In the genomic region with DNA sequence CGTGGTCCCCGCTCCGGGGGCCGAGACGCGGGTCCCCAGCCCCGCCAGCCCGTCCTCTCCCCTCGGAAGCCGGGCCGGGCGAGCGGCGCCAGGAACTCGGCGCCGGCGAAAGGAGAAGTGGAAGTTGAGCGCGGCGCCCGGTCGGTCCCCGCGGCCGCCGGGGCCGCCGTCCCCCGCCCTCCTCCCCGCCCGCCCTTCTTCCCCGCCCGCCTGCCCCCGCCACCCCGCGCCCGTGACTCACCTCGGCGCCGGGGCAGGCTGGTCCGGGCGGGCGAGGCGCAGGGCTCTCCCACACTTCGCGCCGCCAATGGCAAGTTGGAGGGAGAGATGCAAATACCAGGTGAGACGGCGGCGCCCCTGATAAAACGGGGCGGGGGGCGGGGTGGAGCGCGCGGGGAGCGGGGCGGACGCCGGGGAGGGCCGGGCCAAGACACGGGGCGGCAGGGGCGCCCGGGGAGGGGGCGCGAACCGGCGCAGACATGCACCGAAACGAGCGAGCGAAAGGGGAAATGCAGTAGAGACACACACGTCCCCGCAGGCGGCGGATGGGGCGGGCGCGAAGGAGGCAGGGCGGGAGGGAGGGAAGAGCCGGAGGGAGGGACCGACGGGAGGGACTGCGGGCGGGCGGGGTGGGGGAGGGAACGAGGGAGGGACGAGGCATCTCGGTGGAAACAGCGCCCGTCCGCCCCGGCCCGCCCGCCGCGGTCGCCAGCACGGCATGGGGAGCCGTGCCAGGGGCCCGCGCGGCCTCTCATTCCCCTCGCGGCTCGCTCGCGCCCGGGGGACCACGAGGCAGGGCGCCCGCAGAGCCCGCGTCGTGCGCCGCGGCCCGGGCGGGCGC, we compare ENCODE assay signal across 8 cellular contexts. TPM values are rescaled to one million over a fixed set of nuclear protein-coding genes. Genes with fewer than 3 reads are reported as not detected.
DNase-seq lines count a peak whose midpoint lies in the region; ATAC-seq and TF ChIP-seq lines count a peak whose summit lies in the region.

A gene (minus strand): TSS at position 119 of the 841 bp plus-strand sequence. CDS start 29,167 bp downstream, outside the sequence.

- DNase-seq in BJ (ENCODE audit: low read depth): no peak
- peak; percentile 37 for DNase-seq in IMR-90
- DNase-seq in T-cell: peak in 29 of 34 experiments; percentile 10 to 70 (median 32)
- DNase-seq in astrocyte of the hippocampus (ENCODE audit: low read depth, low spot score): peak; percentile 69
- peak; percentile 60 for DNase-seq in iPS-NIHi11 (ENCODE audit: low spot score)
- peak; percentile 47 to 51 for DNase-seq in stimulated activated CD4-positive, alpha-beta T cell treated with anti-CD3 and anti-CD28 coated beads, Interleukin-1b, Interleukin-23, amount 100 ng/mL, for 4 hours (ENCODE audit: low read depth in 2 of 2)
- no peak for DNase-seq in inferior parietal cortex (ENCODE audit: extremely low spot score)

- no TSS peak for BruUV-seq in IMR-90 (replicated peaks; lab: Mats Ljungman, UMichigan)

- H3K27ac ChIP-seq in IMR-90 (ENCODE audit: insufficient read depth, low read length): peak within 1 kb of the TSS; percentile 85

- peak within 1 kb of the TSS; percentile 87 for H2AFZ ChIP-seq in IMR-90 (replicated peaks; ENCODE audit: low read length, poor library complexity)

- 0 out of 2 replicates have a peak within 1 kb of the TSS, but pooled peaks have one; percentile 24 for H2BK20ac ChIP-seq in IMR-90 (ENCODE audit: low read depth, low read length)

- in situ Hi-C loops in IMR-90 (cut with MboI; ENCODE audit: low sequenced_read_pairs): no loop called here

- H4K20me1 ChIP-seq in IMR-90 (ENCODE audit: insufficient read depth, low read length): peaks cover 30% of the 10 kb centered on the region

- H2BK120ac ChIP-seq in IMR-90 (ENCODE audit: low read depth, low read length): peak within 1 kb of the TSS; percentile 60; the same call in 1 of the 2 replicates

- H3K27me3 ChIP-seq in BJ (ENCODE audit: control insufficient read depth, insufficient read depth, low read length) (no peaks in the 10 kb centered on the region), IMR-90 (ENCODE audit: control insufficient read depth, insufficient read depth, low read length) (no peaks in the 10 kb centered on the region)

- peak within 1 kb of the TSS; percentile 57 for H3K4me2 ChIP-seq in IMR-90 (ENCODE audit: low read depth, low read length)

- H4K8ac ChIP-seq in IMR-90 (ENCODE audit: low read depth in 2 of 2, low read length in 2 of 2): peak within 1 kb of the TSS; percentile 77 to 94

- H2AK9ac ChIP-seq in IMR-90 (replicated peaks; ENCODE audit: low read depth, low read length, poor library complexity): peak within 1 kb of the TSS; percentile 95

- H3K9me1 ChIP-seq in IMR-90 (ENCODE audit: insufficient read depth, low read length): peaks cover 4% of the 10 kb centered on the region; the same call in 1 of the 2 replicates

- no peaks in the 10 kb centered on the region for H3K9me3 Mint-ChIP-seq in T-cell

- dilution Hi-C loops in IMR-90 (cut with HindIII; ENCODE audit: low sequenced_read_pairs, unreplicated experiment): no loop called here

- intact Hi-C loops in IMR-90 (cut with micrococcal nuclease): loop anchor here (5.0 kb wide), 1 partner anchor 62 kb away; a partner anchor contains a TSS

- peak within 1 kb of the TSS; percentile 73 for H2AK5ac ChIP-seq in IMR-90 (ENCODE audit: low read depth, low read length)

- H3K36me3 Mint-ChIP-seq in T-cell: peaks cover 2% of the 10 kb centered on the region

- WGBS in IMR-90 (ENCODE audit: extremely low coverage in 2 of 2, insufficient read length in 1 of 2), 2 experiments: 46% methylated on average over 17 of the region's 123 CpGs; no CpG with 5 or more reads in 1 of the 2 experiments

- H3K79me1 ChIP-seq in IMR-90 (ENCODE audit: low read depth in 1 of 2, low read length in 2 of 2): peaks cover 0 to 35% of the 10 kb centered on the region in 2 experiments; a peak in 2 of 4 replicates

- no peak for TF ChIP-seq CTCF in BJ (IDR thresholded peaks at IDR 0.05; ENCODE audit: insufficient read depth, low read depth, low read length)
- no peak for TF ChIP-seq CTCF in IMR-90 (conservative IDR thresholded peaks at IDR 0.05; ENCODE audit: low read depth, low read length)

- no peak for TF ChIP-seq POLR2A in IMR-90 (IDR thresholded peaks at IDR 0.05; ENCODE audit: low read depth, low read length)

- peak within 1 kb of the TSS; percentile 55 for H4K91ac ChIP-seq in IMR-90 (ENCODE audit: insufficient read depth, low read depth, low read length)

- H3K14ac ChIP-seq in IMR-90 (replicated peaks; ENCODE audit: low read depth, low read length): peak within 1 kb of the TSS; percentile 79

- H3K4me3 Mint-ChIP-seq in T-cell: peak within 1 kb of the TSS; percentile 86 to 90 (median 89)

- H3K27me3 Mint-ChIP-seq in T-cell: no peaks in the 10 kb centered on the region

- peak within 1 kb of the TSS; percentile 16; the same call in 1 of the 2 replicates for H4K5ac ChIP-seq in IMR-90 (ENCODE audit: low read depth, low read length)

- no peak for TF ChIP-seq RAD21 in IMR-90 (IDR thresholded peaks at IDR 0.05; ENCODE audit: low read length)

- peak within 1 kb of the TSS; percentile 86 for H3K27ac Mint-ChIP-seq in T-cell

- peaks cover 9% of the 10 kb centered on the region; the same call in 1 of the 2 replicates for H3K4me1 ChIP-seq in IMR-90 (ENCODE audit: control insufficient read depth, insufficient read depth, low read length)

- ATAC-seq in GM19035 (IDR thresholded peaks at IDR 0.05; ENCODE audit: unreplicated experiment) (peak; percentile 44), IMR-90 (ENCODE audit: low read depth) (peak; percentile 69), T-cell (replicated peaks in 1 of 4) (peak; percentile 70 to 78 (median 76))

- peak within 1 kb of the TSS; percentile 79 for H3K4ac ChIP-seq in IMR-90 (ENCODE audit: low read depth, low read length)

- H3K23ac ChIP-seq in IMR-90 (ENCODE audit: low read depth, low read length): peak within 1 kb of the TSS; percentile 51

- H3K18ac ChIP-seq in IMR-90 (ENCODE audit: low read depth, low read length): no peak within 1 kb of the TSS; the same call in 1 of the 2 replicates

- H3K4me3 ChIP-seq in BJ (ENCODE audit: low read depth, low read length): peak within 1 kb of the TSS; percentile 63
- H3K4me3 ChIP-seq in IMR-90 (ENCODE audit: insufficient read depth, low read depth, low read length): peak within 1 kb of the TSS; percentile 85

- CTCF ChIA-PET in BJ (lab: Yijun Ruan, JAX) (interaction anchor here (1.0 kb wide), 2 partner anchors 9 kb away, joined by 3 read pairs; no protein-coding TSS in a partner anchor), IMR-90 (lab: Yijun Ruan, JAX) (interaction anchor here (0.8 to 1.4 kb wide), 2 partner anchors 8 to 113 kb away, joined by 3 read pairs; no protein-coding TSS in a partner anchor), T-cell (lab: Charles Lee) (no interaction called here)

- H3K9me3 ChIP-seq in IMR-90 (ENCODE audit: control insufficient read depth, insufficient read depth, low read length): no peaks in the 10 kb centered on the region

- peak within 1 kb of the TSS; percentile 51; the same call in 1 of the 2 replicates for H3K56ac ChIP-seq in IMR-90 (ENCODE audit: extremely low read depth, insufficient read depth, low read length)

- no peaks in the 10 kb centered on the region for H3K36me3 ChIP-seq in BJ (ENCODE audit: control insufficient read depth, insufficient read depth, low read length)
- H3K36me3 ChIP-seq in IMR-90 (ENCODE audit: control insufficient read depth, insufficient read depth, low read length): no peaks in the 10 kb centered on the region

- peak within 1 kb of the TSS; percentile 77 for H3K9ac ChIP-seq in IMR-90 (ENCODE audit: low read depth, low read length)

- peaks cover 15 to 37% (median 24%) of the 10 kb centered on the region in 3 donors for H3K4me1 Mint-ChIP-seq in T-cell

- POLR2A ChIA-PET in BJ (lab: Charles Lee): interaction anchor here (0.6 kb wide), 1 partner anchor 88 kb away, joined by 3 read pairs; no protein-coding TSS in a partner anchor
- POLR2A ChIA-PET in IMR-90 (lab: Charles Lee; ENCODE audit: unreplicated experiment): no interaction called here
- POLR2A ChIA-PET in T-cell (lab: Charles Lee): interaction anchor here in 1 of 2 donors (0.8 kb wide), 1 partner anchor 26 kb away, joined by 4 read pairs; no protein-coding TSS in a partner anchor

- H2BK5ac ChIP-seq in IMR-90 (ENCODE audit: low read depth, low read length, poor library complexity, severe bottlenecking): peak within 1 kb of the TSS; percentile 88

- H2BK15ac ChIP-seq in IMR-90 (ENCODE audit: low read depth, low read length): no peak within 1 kb of the TSS; the same call in 2 of the 3 replicates

TF ChIP-seq in IMR-90, 13 proteins besides CTCF, POLR2A, EP300 and RAD21:
- TF ChIP-seq, protein P1, sequence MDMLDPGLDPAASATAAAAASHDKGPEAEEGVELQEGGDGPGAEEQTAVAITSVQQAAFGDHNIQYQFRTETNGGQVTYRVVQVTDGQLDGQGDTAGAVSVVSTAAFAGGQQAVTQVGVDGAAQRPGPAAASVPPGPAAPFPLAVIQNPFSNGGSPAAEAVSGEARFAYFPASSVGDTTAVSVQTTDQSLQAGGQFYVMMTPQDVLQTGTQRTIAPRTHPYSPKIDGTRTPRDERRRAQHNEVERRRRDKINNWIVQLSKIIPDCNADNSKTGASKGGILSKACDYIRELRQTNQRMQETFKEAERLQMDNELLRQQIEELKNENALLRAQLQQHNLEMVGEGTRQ (IDR thresholded peaks at IDR 0.05; ENCODE audit: low read depth, low read length): no peak
- TF ChIP-seq RCOR1 (IDR thresholded peaks at IDR 0.05; ENCODE audit: insufficient replicate concordance, low read length) (no peak), MAZ (IDR thresholded peaks at IDR 0.05; ENCODE audit: borderline replicate concordance, low read depth, low read length) (peak; percentile 9; the same call in 1 of the 2 replicates), CEBPB (IDR thresholded peaks at IDR 0.05; ENCODE audit: low read depth, low read length) (no peak), CHD1 (IDR thresholded peaks at IDR 0.05; ENCODE audit: low read depth, low read length) (no peak)
- TF ChIP-seq, protein P2, sequence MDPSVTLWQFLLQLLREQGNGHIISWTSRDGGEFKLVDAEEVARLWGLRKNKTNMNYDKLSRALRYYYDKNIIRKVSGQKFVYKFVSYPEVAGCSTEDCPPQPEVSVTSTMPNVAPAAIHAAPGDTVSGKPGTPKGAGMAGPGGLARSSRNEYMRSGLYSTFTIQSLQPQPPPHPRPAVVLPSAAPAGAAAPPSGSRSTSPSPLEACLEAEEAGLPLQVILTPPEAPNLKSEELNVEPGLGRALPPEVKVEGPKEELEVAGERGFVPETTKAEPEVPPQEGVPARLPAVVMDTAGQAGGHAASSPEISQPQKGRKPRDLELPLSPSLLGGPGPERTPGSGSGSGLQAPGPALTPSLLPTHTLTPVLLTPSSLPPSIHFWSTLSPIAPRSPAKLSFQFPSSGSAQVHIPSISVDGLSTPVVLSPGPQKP (IDR thresholded peaks at IDR 0.05; ENCODE audit: borderline replicate concordance, low read depth, low read length): no peak
TF ChIP-seq in IMR-90: peak in this region for 1.

RNA-seq across cellular contexts. Expression of the gene that starts here (rescaled TPM):
- 22.6 and 31.1 TPM in 2 replicates for polyA plus RNA-seq in BJ (2011; rRNA removed)
- polyA minus RNA-seq in BJ (2011; rRNA and poly(A)+ RNA removed): 38.5 and 39.9 TPM in 2 replicates
- 10.8 and 10.9 TPM in 2 replicates for total RNA-seq in IMR-90 (2012; rRNA removed)
- polyA plus RNA-seq in IMR-90 (2012; rRNA removed): 18.4 and 19.0 TPM in 2 replicates
- polyA plus RNA-seq in IMR-90 (2012; cell fraction: cytosol; rRNA removed): 12.6 and 15.1 TPM in 2 replicates
- polyA plus RNA-seq in IMR-90 (2012; cell fraction: nucleus; rRNA removed; ENCODE audit: low replicate concordance): 17.4 and 18.6 TPM in 2 replicates
- 10 to 100 TPM; 30.0 to 35.6 (median 30.6) TPM for total RNA-seq in T-cell

Comparison
In these comparisons a context has a peak if more than half of its experiments do, and no peak if none do; other contexts are left out.
1. DNase-seq: peak in IMR-90 (single experiment), T-cell (29 of 34), astrocyte of the hippocampus (single experiment), iPS-NIHi11 (single experiment) and stimulated activated CD4-positive, alpha-beta T cell treated with anti-CD3 and anti-CD28 coated beads, Interleukin-1b, Interleukin-23, amount 100 ng/mL, for 4 hours (2 of 2); none in BJ (single experiment) and inferior parietal cortex (single experiment).
2. CTCF ChIA-PET loops: an anchor here in BJ (1.0 kb wide) and IMR-90 (0.8 to 1.4 kb wide); none called in T-cell.
3. Peak in every context shown above with its lines, with median percentiles within 50 percentile points of each other: ATAC-seq.